9 cellular contexts compared by ENCODE assay signal in genomic region chr21:45818904-45819285, GRCh38.
DNase-seq lines count a peak whose midpoint lies in the region; ATAC-seq, FAIRE-seq and TF ChIP-seq lines count a peak whose summit lies in the region.
"Had no signal": no experiment of that assay in that cellular context is flagged by ENCODE, and none has a peak within 500 bp of the region (broad histone marks: within the 10 kb centered on the region; RNA-seq: fewer than 3 reads in every experiment).

No MANE protein-coding gene starts in this region.

- H3K4me3 Mint-ChIP-seq in WTC11 (no peak overlapping the region), neural progenitor cell (no peak overlapping the region)

- no peaks in the 10 kb centered on the region for H4K20me1 ChIP-seq in neural progenitor cell (ENCODE audit: low read depth)

- 0 out of 2 replicates have a peak overlapping the region, but pooled peaks have one; percentile 19 for H3K27ac Mint-ChIP-seq in WTC11
- no peak overlapping the region for H3K27ac Mint-ChIP-seq in neural progenitor cell

- no peak for TF ChIP-seq POLR2A in suprapubic skin (IDR thresholded peaks at IDR 0.05)

- H3F3A ChIP-seq in neural progenitor cell (ENCODE audit: low read depth) = peaks cover 3% of the 10 kb centered on the region

- peak; percentile 29 for DNase-seq in GOT3 (lab: John Stamatoyannopoulos, UW)
- no peak for DNase-seq in WTC11 (ENCODE audit: low spot score)
- peak; percentile 17 for DNase-seq in bronchial epithelial cell (ENCODE audit: low read depth)
- DNase-seq in stimulated activated CD4-positive, alpha-beta T cell treated with anti-CD3 and anti-CD28 coated beads, Interleukin-4, amount 100 ng/mL, for 4 hours = peak; percentile 79 to 86
- DNase-seq in NCI-H1417 treated with DMSO at 0.1 percent for 48 hours (lab: John Stamatoyannopoulos, UW) = no peak
- DNase-seq in suprapubic skin (ENCODE audit: low spot score in 2 of 2) = no peak
- DNase-seq in neural progenitor cell (ENCODE audit: low spot score) = no peak

- H3K4me3 ChIP-seq in bronchial epithelial cell (ENCODE audit: low read depth, low read length) (no peak overlapping the region), suprapubic skin (no peak overlapping the region), neural progenitor cell (no peak overlapping the region)
- H3K4me3 ChIP-seq: right lobe of liver had no signal

- H3K4me1 Mint-ChIP-seq in WTC11 = peaks cover 22% of the 10 kb centered on the region
- H3K4me1 Mint-ChIP-seq in neural progenitor cell = peaks cover 56% of the 10 kb centered on the region

- H3K4me1 ChIP-seq in suprapubic skin (peaks cover 3% of the 10 kb centered on the region), neural progenitor cell (no peaks in the 10 kb centered on the region)

- no peaks in the 10 kb centered on the region for H3K36me3 ChIP-seq in bronchial epithelial cell (ENCODE audit: control insufficient read depth, insufficient read depth, low read length)
- H3K36me3 ChIP-seq in suprapubic skin = no peaks in the 10 kb centered on the region
- H3K36me3 ChIP-seq in neural progenitor cell = no peaks in the 10 kb centered on the region
- H3K36me3 ChIP-seq: right lobe of liver had no signal

- H3K9ac ChIP-seq in neural progenitor cell = no peak overlapping the region

- no peaks in the 10 kb centered on the region for H3K36me3 Mint-ChIP-seq in WTC11
- no peaks in the 10 kb centered on the region for H3K36me3 Mint-ChIP-seq in neural progenitor cell

- H3K27me3 ChIP-seq in bronchial epithelial cell (ENCODE audit: control insufficient read depth, insufficient read depth, low read length) = no peaks in the 10 kb centered on the region
- peaks cover 23% of the 10 kb centered on the region for H3K27me3 ChIP-seq in suprapubic skin
- H3K27me3 ChIP-seq in neural progenitor cell = no peaks in the 10 kb centered on the region
- H3K27me3 ChIP-seq: right lobe of liver had no signal

- H2AFZ ChIP-seq in neural progenitor cell (replicated peaks) = no peak overlapping the region

- no peaks in the 10 kb centered on the region for H3K79me2 ChIP-seq in neural progenitor cell (ENCODE audit: low read depth)

- CTCF ChIA-PET in WTC11 (lab: Charles Lee) = interaction anchor here (1.8 kb wide), 1 partner anchor 263 kb away, joined by 7 read pairs; no protein-coding TSS in a partner anchor

- H3K27me3 Mint-ChIP-seq in WTC11 (ENCODE audit: low read depth) (no peaks in the 10 kb centered on the region), neural progenitor cell (ENCODE audit: insufficient read depth, low read depth) (peaks cover 4% of the 10 kb centered on the region)

- TF ChIP-seq CTCF in WTC11 (IDR thresholded peaks at IDR 0.05) (no peak), bronchial epithelial cell (IDR thresholded peaks at IDR 0.05; ENCODE audit: insufficient read depth, low read length, severe bottlenecking) (no peak), suprapubic skin (IDR thresholded peaks at IDR 0.05) (no peak), neural progenitor cell (IDR thresholded peaks at IDR 0.05) (no peak)

- H3K27ac ChIP-seq in suprapubic skin = no peak overlapping the region
- H3K27ac ChIP-seq in neural progenitor cell = no peak overlapping the region
- H3K27ac ChIP-seq: right lobe of liver had no signal

- ATAC-seq in WTC11 = no peak
- ATAC-seq in GM18517 (IDR thresholded peaks at IDR 0.05; ENCODE audit: unreplicated experiment) = no peak

- no peaks in the 10 kb centered on the region for H3K9me3 Mint-ChIP-seq in WTC11
- H3K9me3 Mint-ChIP-seq in neural progenitor cell = no peaks in the 10 kb centered on the region

- TF ChIP-seq EP300 in suprapubic skin (IDR thresholded peaks at IDR 0.05) = no peak

- FAIRE-seq in bronchial epithelial cell (lab: Jason Lieb, UNC) = no peak

- WGBS in suprapubic skin = 48% methylated on average over 8 of the region's 8 CpGs

- POLR2A ChIA-PET in WTC11 (lab: Charles Lee) = no interaction called here

- H3K4me2 ChIP-seq in neural progenitor cell = no peak overlapping the region

- no peaks in the 10 kb centered on the region for H3K9me3 ChIP-seq in suprapubic skin
- H3K9me3 ChIP-seq in neural progenitor cell (ENCODE audit: low read depth) = no peaks in the 10 kb centered on the region
- H3K9me3 ChIP-seq: right lobe of liver had no signal

TF ChIP-seq in WTC11, 78 proteins besides CTCF, POLR2A, EP300 and RAD21:
- TF ChIP-seq ZNF232 (CRISPR knock-in tag; IDR thresholded peaks at IDR 0.05) (no peak), ESRRA (CRISPR knock-in tag; IDR thresholded peaks at IDR 0.05; ENCODE audit: borderline replicate concordance) (no peak), E2F4 (CRISPR knock-in tag; IDR thresholded peaks at IDR 0.05; ENCODE audit: borderline replicate concordance, low read depth) (no peak), JUN (CRISPR knock-in tag; IDR thresholded peaks at IDR 0.05) (no peak), SMAD4 (CRISPR knock-in tag; IDR thresholded peaks at IDR 0.05) (no peak), NFE2L1 (CRISPR knock-in tag; IDR thresholded peaks at IDR 0.05) (no peak), ERG (CRISPR knock-in tag; IDR thresholded peaks at IDR 0.05) (no peak), TEAD1 (CRISPR knock-in tag; IDR thresholded peaks at IDR 0.05) (no peak), CDX4 (CRISPR knock-in tag; IDR thresholded peaks at IDR 0.05; ENCODE audit: borderline replicate concordance) (no peak), EMX1 (CRISPR knock-in tag; IDR thresholded peaks at IDR 0.05) (no peak), PRDM15 (CRISPR knock-in tag; IDR thresholded peaks at IDR 0.05) (no peak)

Comparison
In these comparisons a context has a peak if more than half of its experiments do, and no peak if none do; other contexts are left out.
1. DNase-seq: peak in GOT3 (single experiment), bronchial epithelial cell (single experiment) and stimulated activated CD4-positive, alpha-beta T cell treated with anti-CD3 and anti-CD28 coated beads, Interleukin-4, amount 100 ng/mL, for 4 hours (2 of 2); none in WTC11 (single experiment), NCI-H1417 treated with DMSO at 0.1 percent for 48 hours (single experiment), suprapubic skin (0 of 2) and neural progenitor cell (single experiment).